ENCODE assay signal across 2 cellular contexts in genomic region chr1:159657477-159657876, GRCh38. TPM values are rescaled to one million over a fixed set of nuclear protein-coding genes. Genes with fewer than 3 reads are reported as not detected.
"Had no signal": no experiment of that assay in that cellular context is flagged by ENCODE, and none has a peak within 500 bp of the region (broad histone marks: within the 10 kb centered on the region; RNA-seq: fewer than 3 reads in every experiment).

No MANE protein-coding gene starts in this region.

RNA-seq across cellular contexts. Expression of gene CRP, which starts 56.9 kb away (rescaled TPM):
- total RNA-seq: G401 had no signal
- polyA plus RNA-seq: GM12878 had no signal
